In genomic region chr1:99934801-99935200, GRCh38 we compare ENCODE assay signal across 34 cellular contexts. TPM values are rescaled to one million over a fixed set of nuclear protein-coding genes. Genes with fewer than 3 reads are reported as not detected.
DNase-seq lines count a peak whose midpoint lies in the region; ATAC-seq, FAIRE-seq and TF ChIP-seq lines count a peak whose summit lies in the region.
"Had no signal": no experiment of that assay in that cellular context is flagged by ENCODE, and none has a peak within 500 bp of the region (broad histone marks: within the 10 kb centered on the region; RNA-seq: fewer than 3 reads in every experiment).

No MANE protein-coding gene starts in this region.

- DNase-seq in mesendoderm (no peak), neural progenitor cell (ENCODE audit: low spot score) (no peak), trophoblast cell (peak; percentile 80 to 95), urothelium cell line (ENCODE audit: low spot score) (no peak), DMS153 treated with DMSO at 0.1 percent for 48 hours (lab: John Stamatoyannopoulos, UW; ENCODE audit: unreplicated experiment) (no peak)
- DNase-seq: 8988T; ACHN; AML-193; BE2C; C1 segment of cervical spinal cord; Caco-2; Calu3; CD4-positive, alpha-beta memory T cell; CD4-positive, alpha-beta T cell; CD4-positive, CD25-positive, alpha-beta regulatory T cell; CD8-positive, alpha-beta memory T cell; CD8-positive, alpha-beta T cell; COR-L47; DMS 273 treated with DMSO at 0.1 percent for 48 hours; DMS153; DMS53; DMS79; DMS79 treated with DMSO at 0.1 percent for 48 hours; DND-41; EL had no signal

- H3K9me3 Mint-ChIP-seq in neural progenitor cell, result no peaks in the 10 kb centered on the region
- H3K9me3 Mint-ChIP-seq: CD4-positive, alpha-beta T cell; CD8-positive, alpha-beta memory T cell; CD8-positive, alpha-beta T cell had no signal

- no peak overlapping the region for H3K18ac ChIP-seq in mesendoderm (ENCODE audit: low read length)
- no peak overlapping the region for H3K18ac ChIP-seq in trophoblast cell (ENCODE audit: low read length)

- H3K4me3 ChIP-seq in mesendoderm (ENCODE audit: low read length), result no peak overlapping the region
- no peak overlapping the region for H3K4me3 ChIP-seq in neural progenitor cell
- no peak overlapping the region for H3K4me3 ChIP-seq in trophoblast cell (ENCODE audit: low read depth, low read length)
- H3K4me3 ChIP-seq: A549; BLaER1; BLaER1 treated with 17β-estradiol and CSF1 and Interleukin-3, amounts not matched to agents 10 nM and 100 nM had no signal

- H3K36me3 ChIP-seq in mesendoderm (ENCODE audit: control insufficient read depth, insufficient read depth, low read length) (no peaks in the 10 kb centered on the region), neural progenitor cell (no peaks in the 10 kb centered on the region), trophoblast cell (ENCODE audit: control insufficient read depth in 1 of 2, insufficient read depth in 2 of 2, low read length in 2 of 2) (no peaks in the 10 kb centered on the region)
- H3K36me3 ChIP-seq: BE2C; BLaER1; BLaER1 treated with 17β-estradiol and CSF1 and Interleukin-3, amounts not matched to agents 10 nM and 100 nM had no signal

- no peaks in the 10 kb centered on the region for H3K4me1 ChIP-seq in mesendoderm (ENCODE audit: control insufficient read depth, low read depth, low read length)
- peaks cover 26% of the 10 kb centered on the region for H3K4me1 ChIP-seq in neural progenitor cell
- no peaks in the 10 kb centered on the region for H3K4me1 ChIP-seq in trophoblast cell (ENCODE audit: control insufficient read depth in 1 of 2, insufficient read depth in 2 of 2, low read length in 2 of 2)
- H3K4me1 ChIP-seq: A549; BE2C; BLaER1; BLaER1 treated with 17β-estradiol and CSF1 and Interleukin-3, amounts not matched to agents 10 nM and 100 nM; Caco-2 had no signal

- H3K9ac ChIP-seq in mesendoderm (ENCODE audit: low read length) (no peak overlapping the region), neural progenitor cell (no peak overlapping the region), trophoblast cell (ENCODE audit: low read length) (no peak overlapping the region)
- H3K9ac ChIP-seq: BLaER1; BLaER1 treated with 17β-estradiol and CSF1 and Interleukin-3, amounts not matched to agents 10 nM and 100 nM had no signal

- H4K20me1 ChIP-seq in neural progenitor cell (ENCODE audit: low read depth), result no peaks in the 10 kb centered on the region
- H4K20me1 ChIP-seq: BLaER1; BLaER1 treated with 17β-estradiol and CSF1 and Interleukin-3, amounts not matched to agents 10 nM and 100 nM had no signal

- no peak overlapping the region for H2BK5ac ChIP-seq in mesendoderm (ENCODE audit: low read length)
- H2BK5ac ChIP-seq in trophoblast cell (ENCODE audit: low read depth, low read length, poor library complexity), result no peak overlapping the region

- H2BK15ac ChIP-seq in mesendoderm (replicated peaks; ENCODE audit: low read depth), result no peak overlapping the region

- H3K27ac ChIP-seq in mesendoderm (ENCODE audit: low read depth, low read length), result no peak overlapping the region
- H3K27ac ChIP-seq in neural progenitor cell, result peak overlapping the region; percentile 74
- H3K27ac ChIP-seq in trophoblast cell (ENCODE audit: low read depth, low read length), result no peak overlapping the region
- H3K27ac ChIP-seq: 22Rv1; A549; BLaER1; BLaER1 treated with 17β-estradiol and CSF1 and Interleukin-3, amounts not matched to agents 10 nM and 100 nM; C4-2B had no signal

- no peaks in the 10 kb centered on the region for H3K4me1 Mint-ChIP-seq in neural progenitor cell
- H3K4me1 Mint-ChIP-seq: B cell; CD14-positive monocyte; CD4-positive, alpha-beta memory T cell; CD4-positive, CD25-positive, alpha-beta regulatory T cell; CD8-positive, alpha-beta memory T cell had no signal

- no peak overlapping the region for H3K14ac ChIP-seq in trophoblast cell (ENCODE audit: low read length)

- H3F3A ChIP-seq in neural progenitor cell (ENCODE audit: low read depth), result peaks cover 9% of the 10 kb centered on the region

- H3K79me1 ChIP-seq in mesendoderm (ENCODE audit: low read length) (no peaks in the 10 kb centered on the region), trophoblast cell (ENCODE audit: low read length) (no peaks in the 10 kb centered on the region)

- H4K91ac ChIP-seq in trophoblast cell (ENCODE audit: low read depth, low read length), result no peak overlapping the region

- no peak overlapping the region for H3K56ac ChIP-seq in mesendoderm (ENCODE audit: low read length)

- H3K27ac Mint-ChIP-seq in neural progenitor cell, result no peak overlapping the region
- H3K27ac Mint-ChIP-seq: B cell; CD14-positive monocyte; CD4-positive, alpha-beta memory T cell; CD4-positive, alpha-beta T cell; CD4-positive, CD25-positive, alpha-beta regulatory T cell; CD8-positive, alpha-beta memory T cell; CD8-positive, alpha-beta T cell had no signal

- H2AFZ ChIP-seq in neural progenitor cell (replicated peaks), result no peak overlapping the region
- no peak overlapping the region for H2AFZ ChIP-seq in trophoblast cell (ENCODE audit: insufficient read depth, low read length, poor library complexity)

- H4K5ac ChIP-seq in mesendoderm (ENCODE audit: low read length), result no peak overlapping the region

- H3K27me3 ChIP-seq in mesendoderm (ENCODE audit: insufficient read depth, low read length, poor library complexity) (no peaks in the 10 kb centered on the region), neural progenitor cell (no peaks in the 10 kb centered on the region), trophoblast cell (ENCODE audit: insufficient read depth, low read length) (no peaks in the 10 kb centered on the region)
- H3K27me3 ChIP-seq: BE2C; BLaER1; BLaER1 treated with 17β-estradiol and CSF1 and Interleukin-3, amounts not matched to agents 10 nM and 100 nM had no signal

- H2BK12ac ChIP-seq in trophoblast cell (ENCODE audit: low read length), result no peak overlapping the region

- no peak for ATAC-seq in HG03432 (IDR thresholded peaks at IDR 0.05; ENCODE audit: unreplicated experiment)
- ATAC-seq: A549; CD8-positive, alpha-beta T cell had no signal

- no peak overlapping the region for H2BK120ac ChIP-seq in mesendoderm (ENCODE audit: low read depth, low read length)
- no peak overlapping the region for H2BK120ac ChIP-seq in trophoblast cell (ENCODE audit: insufficient read depth, low read length, poor library complexity)

- TF ChIP-seq CTCF in neural progenitor cell (IDR thresholded peaks at IDR 0.05), result no peak

- H3K9me3 ChIP-seq in neural progenitor cell (ENCODE audit: low read depth) (no peaks in the 10 kb centered on the region), trophoblast cell (ENCODE audit: insufficient read depth, low read depth, low read length) (no peaks in the 10 kb centered on the region)
- H3K9me3 ChIP-seq: A549, BE2C, Caco-2 had no signal

- H3K4me2 ChIP-seq in mesendoderm (ENCODE audit: low read length), result no peak overlapping the region
- H3K4me2 ChIP-seq in neural progenitor cell, result peak overlapping the region; percentile 66
- H3K4me2 ChIP-seq in trophoblast cell (ENCODE audit: low read length), result no peak overlapping the region
- H3K4me2 ChIP-seq: A549; BLaER1; BLaER1 treated with 17β-estradiol and CSF1 and Interleukin-3, amounts not matched to agents 10 nM and 100 nM had no signal

- H4K8ac ChIP-seq in mesendoderm (ENCODE audit: low read depth, low read length), result no peak overlapping the region
- no peak overlapping the region for H4K8ac ChIP-seq in trophoblast cell (ENCODE audit: low read depth, low read length)

- peaks cover 4% of the 10 kb centered on the region for H3K27me3 Mint-ChIP-seq in neural progenitor cell (ENCODE audit: insufficient read depth, low read depth)
- H3K27me3 Mint-ChIP-seq: CD4-positive, alpha-beta T cell had no signal

- H3K4ac ChIP-seq in mesendoderm (ENCODE audit: low read depth, low read length) (peak overlapping the region; percentile 16), trophoblast cell (ENCODE audit: low read depth, low read length) (no peak overlapping the region)

- no peak overlapping the region for H3K4me3 Mint-ChIP-seq in neural progenitor cell
- H3K4me3 Mint-ChIP-seq: B cell; CD14-positive monocyte; CD4-positive, alpha-beta memory T cell; CD4-positive, alpha-beta T cell; CD4-positive, CD25-positive, alpha-beta regulatory T cell; CD8-positive, alpha-beta memory T cell; CD8-positive, alpha-beta T cell had no signal

- H3K36me3 Mint-ChIP-seq in neural progenitor cell, result no peaks in the 10 kb centered on the region
- H3K36me3 Mint-ChIP-seq: CD14-positive monocyte; CD4-positive, alpha-beta memory T cell; CD8-positive, alpha-beta memory T cell; CD8-positive, alpha-beta T cell had no signal

- H4K12ac ChIP-seq in trophoblast cell (ENCODE audit: low read depth, low read length), result no peak overlapping the region

- H2AK5ac ChIP-seq in mesendoderm (ENCODE audit: low read length) (no peak overlapping the region), trophoblast cell (ENCODE audit: low read length) (no peak overlapping the region)

- H3K79me2 ChIP-seq in mesendoderm (ENCODE audit: control insufficient read depth, insufficient read depth, low read length) (no peaks in the 10 kb centered on the region), neural progenitor cell (ENCODE audit: low read depth) (no peaks in the 10 kb centered on the region), trophoblast cell (ENCODE audit: control insufficient read depth, insufficient read depth, low read length, poor library complexity) (no peaks in the 10 kb centered on the region)

- H3K23ac ChIP-seq in mesendoderm (ENCODE audit: low read length) (no peak overlapping the region), trophoblast cell (ENCODE audit: low read length) (no peak overlapping the region)

- no peak for FAIRE-seq in urothelium cell line (lab: Jason Lieb, UNC)
- FAIRE-seq: A204.1, A549 had no signal

RNA-seq across cellular contexts. Expression of gene SLC35A3, which starts 35.0 kb away (rescaled TPM):
- 8.8 TPM for polyA plus RNA-seq in mesendoderm (2013, experiment 1 of 2)
- 9.9 TPM for polyA plus RNA-seq in mesendoderm (2013, experiment 2 of 2)
- 22.5 and 38.9 TPM in 2 replicates for total RNA-seq in neural progenitor cell (ENCODE audit: low replicate concordance)
- 11.7 and 12.5 TPM in 2 replicates for polyA plus RNA-seq in trophoblast cell (2013)

Comparison
In these comparisons a context has a peak if more than half of its experiments do, and no peak if none do; other contexts are left out.
1. DNase-seq: peak in trophoblast cell (2 of 2); none in mesendoderm (single experiment), neural progenitor cell (single experiment), urothelium cell line (single experiment) and DMS153 treated with DMSO at 0.1 percent for 48 hours (single experiment).